In genomic region chr1:232131715-232132391, GRCh38 we compare ENCODE assay signal across 28 cellular contexts.
"Had no signal": no experiment of that assay in that cellular context is flagged by ENCODE, and none has a peak within 500 bp of the region (broad histone marks: within the 10 kb centered on the region; RNA-seq: fewer than 3 reads in every experiment).

No MANE protein-coding gene starts in this region.

- H3K27me3 ChIP-seq: brain microvascular endothelial cell, esophagus muscularis mucosa, foreskin keratinocyte, heart right ventricle, left lung, upper lobe of left lung, vagina had no signal

- H3K36me3 Mint-ChIP-seq: naive thymus-derived CD4-positive, alpha-beta T cell; stimulated activated memory B cell treated with anti-CD40 and anti-IgM and Interleukin-4, amounts not matched to agents 10 μg/mL and 1 μg/mL and 100 μg/mL, for 72 hours had no signal

- H3K27ac ChIP-seq: brain microvascular endothelial cell, esophagus muscularis mucosa, foreskin keratinocyte, heart right ventricle, left lung, pancreas, prostate gland, upper lobe of left lung, vagina had no signal

- H3K4me1 ChIP-seq: esophagus muscularis mucosa, heart right ventricle, left lung, pancreas, prostate gland, upper lobe of left lung, vagina had no signal

- DNase-seq: activated CD4-positive, alpha-beta memory T cell treated with anti-CD3 and anti-CD28 coated beads, Interleukin-2, amount 10 ng/mL, durations not matched to agents 7 days and 5 days; activated CD4-positive, alpha-beta T cell treated with anti-CD3 and anti-CD28 coated beads for 1 hour; activated CD4-positive, alpha-beta T cell treated with anti-CD3 and anti-CD28 coated beads, Interleukin-2, amount 10 ng/mL, durations not matched to agents 7 days and 5 days; activated gamma-delta T cell treated with Interleukin-2 at 50 U/mL for 16 hours; activated naive CD4-positive, alpha-beta T cell treated with anti-CD3 and anti-CD28 coated beads, Interleukin-2, amount 50 U/mL, for 16 hours; activated T-cell treated with anti-CD3 and anti-CD28 coated beads, Interleukin-2, amount 50 U/mL, for 4 hours; amniotic stem cell; brain microvascular endothelial cell; foreskin keratinocyte; heart right ventricle; left lung; midbrain; naive thymus-derived CD4-positive, alpha-beta T cell; nucleus accumbens; pancreas; retina; stimulated activated CD4-positive, alpha-beta T cell treated with anti-CD3 and anti-CD28 coated beads, Interleukin-1b, Interleukin-23, amount 100 ng/mL, for 48 hours; stimulated activated CD4-positive, alpha-beta T cell treated with anti-CD3 and anti-CD28 coated beads, Interleukin-4, amount 100 ng/mL, for 4 hours; stimulated activated CD8-positive, alpha-beta memory T cell treated with anti-CD3 and anti-CD28 coated beads, Interleukin-4, amount 100 ng/mL, for 48 hours; stimulated activated naive CD8-positive, alpha-beta T cell treated with anti-CD3 and anti-CD28 coated beads, Interleukin-15, amount 100 ng/mL, for 72 hours; substantia nigra; upper lobe of left lung had no signal

- H3K4me1 Mint-ChIP-seq: activated CD4-positive, alpha-beta T cell treated with anti-CD3 and anti-CD28 coated beads, Interleukin-2, amount 10 ng/mL, durations not matched to agents 7 days and 5 days; activated T-helper 17 cell treated with anti-CD3 and anti-CD28 coated beads, Interleukin-2, amount 50 U/mL, for 72 hours; naive thymus-derived CD4-positive, alpha-beta T cell; stimulated activated memory B cell treated with anti-CD40 and anti-IgM and Interleukin-4, amounts not matched to agents 10 μg/mL and 1 μg/mL and 100 μg/mL, for 72 hours had no signal

- H3K27ac Mint-ChIP-seq: activated CD4-positive, alpha-beta memory T cell treated with anti-CD3 and anti-CD28 coated beads, Interleukin-2, amount 10 ng/mL, durations not matched to agents 7 days and 5 days; activated CD4-positive, alpha-beta T cell treated with anti-CD3 and anti-CD28 coated beads, Interleukin-2, amount 10 ng/mL, durations not matched to agents 7 days and 5 days; activated T-helper 17 cell treated with anti-CD3 and anti-CD28 coated beads, Interleukin-2, amount 50 U/mL, for 72 hours; naive thymus-derived CD4-positive, alpha-beta T cell; stimulated activated memory B cell treated with anti-CD40 and anti-IgM and Interleukin-4, amounts not matched to agents 10 μg/mL and 1 μg/mL and 100 μg/mL, for 72 hours; stimulated activated naive CD8-positive, alpha-beta T cell treated with anti-CD3 and anti-CD28 coated beads, Interleukin-15, amount 100 ng/mL, for 72 hours had no signal

- H3K36me3 ChIP-seq: brain microvascular endothelial cell, esophagus muscularis mucosa, heart right ventricle, left lung, pancreas, prostate gland, upper lobe of left lung, vagina had no signal

- H3K9me3 ChIP-seq: esophagus muscularis mucosa, pancreas, prostate gland, vagina had no signal

- H3K4me3 Mint-ChIP-seq: activated CD4-positive, alpha-beta memory T cell treated with anti-CD3 and anti-CD28 coated beads, Interleukin-2, amount 10 ng/mL, durations not matched to agents 7 days and 5 days; activated CD4-positive, alpha-beta T cell treated with anti-CD3 and anti-CD28 coated beads, Interleukin-2, amount 10 ng/mL, durations not matched to agents 7 days and 5 days; activated T-cell treated with anti-CD3 and anti-CD28 coated beads, Interleukin-2, amount 50 U/mL, for 4 hours; activated T-helper 17 cell treated with anti-CD3 and anti-CD28 coated beads, Interleukin-2, amount 50 U/mL, for 72 hours; naive thymus-derived CD4-positive, alpha-beta T cell; stimulated activated memory B cell treated with anti-CD40 and anti-IgM and Interleukin-4, amounts not matched to agents 10 μg/mL and 1 μg/mL and 100 μg/mL, for 72 hours; stimulated activated naive CD8-positive, alpha-beta T cell treated with anti-CD3 and anti-CD28 coated beads, Interleukin-15, amount 100 ng/mL, for 72 hours had no signal

- H3K4me3 ChIP-seq: esophagus muscularis mucosa, heart right ventricle, left lung, pancreas, prostate gland, smooth muscle cell, upper lobe of left lung, vagina had no signal
